ENCODE assay signal across 1 cellular context in the genomic region with DNA sequence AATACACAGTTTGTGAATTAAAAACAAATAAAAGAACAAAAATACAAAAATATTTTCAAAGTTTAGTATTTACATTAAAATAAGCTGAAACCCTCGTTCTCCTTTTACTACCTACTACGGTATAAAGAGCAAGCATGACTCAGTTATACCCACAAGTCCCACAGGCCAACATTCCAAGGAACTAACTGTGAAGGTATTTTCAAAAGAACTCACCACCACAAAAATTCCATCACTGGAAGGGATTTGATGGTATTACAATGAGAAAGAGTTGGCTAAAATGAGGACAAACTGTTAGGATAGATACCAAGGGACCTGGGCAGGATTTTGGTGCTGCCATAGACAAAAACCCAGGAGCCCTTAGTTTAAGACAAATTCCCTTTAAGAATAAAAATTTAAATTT.
TF ChIP-seq lines count a peak whose summit lies in the region.

No MANE protein-coding gene starts in this region.

TF ChIP-seq in WTC11, 78 proteins besides CTCF, POLR2A, EP300 and RAD21 (continued from another document):
- TF ChIP-seq, protein P1, sequence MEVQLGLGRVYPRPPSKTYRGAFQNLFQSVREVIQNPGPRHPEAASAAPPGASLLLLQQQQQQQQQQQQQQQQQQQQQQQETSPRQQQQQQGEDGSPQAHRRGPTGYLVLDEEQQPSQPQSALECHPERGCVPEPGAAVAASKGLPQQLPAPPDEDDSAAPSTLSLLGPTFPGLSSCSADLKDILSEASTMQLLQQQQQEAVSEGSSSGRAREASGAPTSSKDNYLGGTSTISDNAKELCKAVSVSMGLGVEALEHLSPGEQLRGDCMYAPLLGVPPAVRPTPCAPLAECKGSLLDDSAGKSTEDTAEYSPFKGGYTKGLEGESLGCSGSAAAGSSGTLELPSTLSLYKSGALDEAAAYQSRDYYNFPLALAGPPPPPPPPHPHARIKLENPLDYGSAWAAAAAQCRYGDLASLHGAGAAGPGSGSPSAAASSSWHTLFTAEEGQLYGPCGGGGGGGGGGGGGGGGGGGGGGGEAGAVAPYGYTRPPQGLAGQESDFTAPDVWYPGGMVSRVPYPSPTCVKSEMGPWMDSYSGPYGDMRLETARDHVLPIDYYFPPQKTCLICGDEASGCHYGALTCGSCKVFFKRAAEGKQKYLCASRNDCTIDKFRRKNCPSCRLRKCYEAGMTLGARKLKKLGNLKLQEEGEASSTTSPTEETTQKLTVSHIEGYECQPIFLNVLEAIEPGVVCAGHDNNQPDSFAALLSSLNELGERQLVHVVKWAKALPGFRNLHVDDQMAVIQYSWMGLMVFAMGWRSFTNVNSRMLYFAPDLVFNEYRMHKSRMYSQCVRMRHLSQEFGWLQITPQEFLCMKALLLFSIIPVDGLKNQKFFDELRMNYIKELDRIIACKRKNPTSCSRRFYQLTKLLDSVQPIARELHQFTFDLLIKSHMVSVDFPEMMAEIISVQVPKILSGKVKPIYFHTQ (CRISPR knock-in tag; IDR thresholded peaks at IDR 0.05): no peak
- TF ChIP-seq GABPB1 (CRISPR knock-in tag; IDR thresholded peaks at IDR 0.05): no peak
